Comparison of ENCODE assay signal across 1 cellular context in genomic region chr10:118737594-118738302, GRCh38.
A peak's percentile ranks its signal among the peaks of the same experiment; 100 is the strongest.
TF ChIP-seq lines count a peak whose summit lies in the region.

No MANE protein-coding gene starts in this region.

TF ChIP-seq in K562, 482 proteins besides CTCF, POLR2A, EP300 and RAD21:
- no peak for TF ChIP-seq TAF1 (IDR thresholded peaks at IDR 0.05; ENCODE audit: control insufficient read depth, extremely low read depth, insufficient read depth, low read length, severe bottlenecking)
- no peak for TF ChIP-seq SNIP1 (IDR thresholded peaks at IDR 0.05; ENCODE audit: low read depth)
- no peak for TF ChIP-seq GATA2 (CRISPR knock-in tag; IDR thresholded peaks at IDR 0.05)
- no peak for TF ChIP-seq EHMT2 (IDR thresholded peaks at IDR 0.05)
- TF ChIP-seq NR2F6 (CRISPR knock-in tag; IDR thresholded peaks at IDR 0.05), result no peak
- no peak for TF ChIP-seq HDAC8 (tag; IDR thresholded peaks at IDR 0.05)
- TF ChIP-seq POLR2G (IDR thresholded peaks at IDR 0.05; ENCODE audit: low read depth, low read length), result no peak
- no peak for TF ChIP-seq BHLHE40 (IDR thresholded peaks at IDR 0.05; ENCODE audit: low read length)
- no peak for TF ChIP-seq ZNF707 (CRISPR knock-in tag; conservative IDR thresholded peaks at IDR 0.05)
- no peak for TF ChIP-seq MEF2D (tag; conservative IDR thresholded peaks at IDR 0.05; ENCODE audit: low read depth)
- peak; percentile 26 to 43; a peak in 1 of 4 replicates for TF ChIP-seq KDM1A (IDR thresholded peaks at IDR 0.05)
- no peak for TF ChIP-seq MECOM (CRISPR knock-in tag; IDR thresholded peaks at IDR 0.05)
- no peak for TF ChIP-seq ZNF699 (CRISPR knock-in tag; IDR thresholded peaks at IDR 0.05; ENCODE audit: insufficient replicate concordance)
- no peak for TF ChIP-seq MTA1 (IDR thresholded peaks at IDR 0.05; ENCODE audit: borderline replicate concordance)
- no peak for TF ChIP-seq NRF1 (conservative IDR thresholded peaks at IDR 0.05 in 1 of 2, IDR thresholded peaks at IDR 0.05 in 1 of 2)
- no peak for TF ChIP-seq RFX5 (IDR thresholded peaks at IDR 0.05; ENCODE audit: low read depth, low read length)
- peak; percentile 51; the same call in 1 of the 2 replicates for TF ChIP-seq NFIC (IDR thresholded peaks at IDR 0.05)
- TF ChIP-seq CBFA2T3 (IDR thresholded peaks at IDR 0.05), result peak; percentile 44
- TF ChIP-seq TCF7 (IDR thresholded peaks at IDR 0.05; ENCODE audit: borderline replicate concordance), result no peak
- TF ChIP-seq ZNF780A (CRISPR knock-in tag; IDR thresholded peaks at IDR 0.05), result no peak
- peak; percentile 18; the same call in 1 of the 2 replicates for TF ChIP-seq TAL1 (IDR thresholded peaks at IDR 0.05)
- no peak for TF ChIP-seq ZBTB17 (CRISPR knock-in tag; IDR thresholded peaks at IDR 0.05)
- TF ChIP-seq NCOA1 (IDR thresholded peaks at IDR 0.05; ENCODE audit: low read depth), result no peak
- no peak for TF ChIP-seq E2F4 (CRISPR knock-in tag; IDR thresholded peaks at IDR 0.05; ENCODE audit: low read depth)
